Comparison of ENCODE assay signal across 8 cellular contexts in the genomic region with DNA sequence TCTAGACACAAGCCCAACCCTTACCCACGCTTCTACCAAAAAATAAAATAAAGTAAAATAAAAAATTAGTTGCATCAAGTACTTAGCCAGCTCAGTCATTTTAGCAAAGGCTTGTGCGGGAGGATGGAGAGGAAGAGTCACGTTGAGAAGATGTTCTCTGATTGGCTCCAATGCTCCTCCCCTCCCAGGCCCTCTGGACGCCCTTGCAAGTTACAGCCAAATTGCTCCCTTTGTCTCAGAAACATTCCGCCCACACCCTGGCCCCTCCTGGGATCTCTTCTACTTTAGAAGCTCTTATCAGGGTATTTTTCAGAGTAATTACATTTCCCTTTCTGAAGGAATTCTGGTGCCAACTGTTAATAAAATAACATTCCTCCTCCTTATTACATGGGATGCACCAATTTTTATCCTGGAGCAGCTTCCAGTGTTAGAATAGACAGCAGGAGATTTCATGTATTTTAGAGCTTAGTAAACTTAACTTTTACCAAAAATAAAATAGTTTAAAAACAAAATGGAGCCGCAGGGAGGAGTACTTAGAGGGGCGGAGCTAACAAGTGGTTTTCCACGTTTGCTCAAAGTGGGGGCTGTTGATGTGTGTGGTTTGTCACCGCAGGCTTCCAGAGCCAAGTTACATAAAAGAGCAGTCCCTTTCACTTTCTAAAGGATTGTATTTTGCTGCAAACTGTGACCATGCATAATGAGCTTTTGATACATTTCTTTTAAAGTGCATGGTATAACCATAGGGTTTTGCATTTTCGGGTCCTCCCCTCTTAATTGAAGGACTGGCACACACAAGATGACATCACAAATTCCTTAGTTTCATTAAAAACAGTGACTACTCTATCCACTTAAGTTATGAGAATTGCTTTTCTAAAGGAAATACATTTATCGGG.
DNase-seq lines count a peak whose midpoint lies in the region; ATAC-seq lines count a peak whose summit lies in the region.

No MANE protein-coding gene starts in this region.

- ATAC-seq in activated naive CD4-positive, alpha-beta T cell treated with anti-CD3 and anti-CD28 coated beads, Interleukin-2, amount 50 U/mL, for 72 hours = peak; percentile 93 to 94

- peaks cover 5% of the 10 kb centered on the region; the same call in 1 of the 2 replicates for H3K9me3 ChIP-seq in iPS-20b (ENCODE audit: insufficient read depth, low read depth, low read length)

- H3K4me1 ChIP-seq in iPS-20b (ENCODE audit: insufficient read depth, low read length) = peaks cover 10% of the 10 kb centered on the region; the same call in 1 of the 2 replicates

- peaks cover 13 to 14% of the 10 kb centered on the region in 2 donors for H3K36me3 Mint-ChIP-seq in activated naive CD4-positive, alpha-beta T cell treated with anti-CD3 and anti-CD28 coated beads, Interleukin-2, amount 50 U/mL, for 72 hours

- H3K9me3 Mint-ChIP-seq in activated naive CD4-positive, alpha-beta T cell treated with anti-CD3 and anti-CD28 coated beads, Interleukin-2, amount 50 U/mL, for 72 hours = peaks cover 5 to 7% of the 10 kb centered on the region in 2 donors

- H3K27ac Mint-ChIP-seq in activated naive CD4-positive, alpha-beta T cell treated with anti-CD3 and anti-CD28 coated beads, Interleukin-2, amount 50 U/mL, for 72 hours = peak overlapping the region; percentile 77 to 80

- H3K27ac ChIP-seq in iPS-20b (ENCODE audit: low read length) = peak overlapping the region; percentile 72

- peak overlapping the region; percentile 57; the same call in 1 of the 2 replicates for H3K4me3 ChIP-seq in iPS-20b (ENCODE audit: low read length)

- H3K9ac ChIP-seq in iPS-20b (ENCODE audit: low read depth, low read length) = peak overlapping the region; percentile 66; the same call in 1 of the 2 replicates

- DNase-seq in NCI-H1417 (lab: John Stamatoyannopoulos, UW) (peak in 2 of 3 experiments; percentile 55 to 88), NCI-H1417 treated with DMSO at 0.1 percent for 48 hours (lab: John Stamatoyannopoulos, UW) (no peak), OCI-M2 (lab: John Stamatoyannopoulos, UW; ENCODE audit: unreplicated experiment) (peak; percentile 48), COLO668 (lab: John Stamatoyannopoulos, UW; ENCODE audit: unreplicated experiment) (no peak), NCI-H524 (lab: John Stamatoyannopoulos, UW) (no peak)
- peak; percentile 25 to 61 for DNase-seq in activated naive CD4-positive, alpha-beta T cell treated with anti-CD3 and anti-CD28 coated beads, Interleukin-2, amount 50 U/mL, for 72 hours (ENCODE audit: low spot score in 2 of 2)
- DNase-seq in stimulated activated CD4-positive, alpha-beta T cell treated with anti-CD3 and anti-CD28 coated beads, TNF-alpha, amount 100 ng/mL, for 24 hours (ENCODE audit: low read depth in 3 of 3) = peak; percentile 10 to 34 (median 11)

- H3K36me3 ChIP-seq in iPS-20b (ENCODE audit: insufficient read depth, low read depth, low read length) = no peaks in the 10 kb centered on the region

- no peaks in the 10 kb centered on the region for H3K27me3 ChIP-seq in iPS-20b (ENCODE audit: insufficient read depth, low read length)

Comparison
In these comparisons a context has a peak if more than half of its experiments do, and no peak if none do; other contexts are left out.
1. DNase-seq: peak in NCI-H1417 (2 of 3), OCI-M2 (single experiment), activated naive CD4-positive, alpha-beta T cell treated with anti-CD3 and anti-CD28 coated beads, Interleukin-2, amount 50 U/mL, for 72 hours (2 of 2) and stimulated activated CD4-positive, alpha-beta T cell treated with anti-CD3 and anti-CD28 coated beads, TNF-alpha, amount 100 ng/mL, for 24 hours (3 of 3); none in NCI-H1417 treated with DMSO at 0.1 percent for 48 hours (single experiment), COLO668 (single experiment) and NCI-H524 (0 of 2).